ENCODE assay signal across 8 cellular contexts in genomic region chr22:36301384-36301828, GRCh38. TPM values are rescaled to one million over a fixed set of nuclear protein-coding genes. Genes with fewer than 3 reads are reported as not detected.
DNase-seq lines count a peak whose midpoint lies in the region; ATAC-seq, FAIRE-seq and TF ChIP-seq lines count a peak whose summit lies in the region.

No MANE protein-coding gene starts in this region.

- H3K56ac ChIP-seq in H1 (replicated peaks; ENCODE audit: insufficient read length, low read depth, low read length), result no peak overlapping the region

- H3K4me3 Mint-ChIP-seq in CD4-positive, CD25-positive, alpha-beta regulatory T cell, result peak overlapping the region; percentile 31 to 70 (median 42)
- H3K4me3 Mint-ChIP-seq in HFFc6 (peak overlapping the region; percentile 57), mesothelial cell of epicardium (no peak overlapping the region)
- H3K4me3 Mint-ChIP-seq in activated CD8-positive, alpha-beta memory T cell treated with anti-CD3 and anti-CD28 coated beads, Interleukin-2, amount 10 ng/mL, durations not matched to agents 7 days and 5 days, result no peak overlapping the region

- no peak overlapping the region for H3K9ac ChIP-seq in H1 (replicated peaks in 1 of 4; ENCODE audit: extremely low read depth in 1 of 4, low read depth in 3 of 4, low read length in 3 of 4)

- peak; percentile 89 for TF ChIP-seq RAD21 in H1 (IDR thresholded peaks at IDR 0.05 in 1 of 2, conservative IDR thresholded peaks at IDR 0.05 in 1 of 2; ENCODE audit: low read depth in 2 of 2, low read length in 2 of 2)

- H3K4me2 ChIP-seq in H1 (ENCODE audit: insufficient read depth in 1 of 2, low read depth in 2 of 2, low read length in 2 of 2), result no peak overlapping the region

- no peak overlapping the region for H3K4me3 ChIP-seq in CD4-positive, CD25-positive, alpha-beta regulatory T cell (ENCODE audit: low read depth, low read length)
- no peak overlapping the region for H3K4me3 ChIP-seq in H1 (ENCODE audit: extremely low read depth in 1 of 4, insufficient read depth in 2 of 4, low read depth in 3 of 4, low read length in 4 of 4)

- H3K27me3 Mint-ChIP-seq in CD4-positive, CD25-positive, alpha-beta regulatory T cell, result no peaks in the 10 kb centered on the region
- H3K27me3 Mint-ChIP-seq in HFFc6 (ENCODE audit: insufficient read depth), result peaks cover 72% of the 10 kb centered on the region
- H3K27me3 Mint-ChIP-seq in activated CD8-positive, alpha-beta memory T cell treated with anti-CD3 and anti-CD28 coated beads, Interleukin-2, amount 10 ng/mL, durations not matched to agents 7 days and 5 days, result no peaks in the 10 kb centered on the region
- no peaks in the 10 kb centered on the region for H3K27me3 Mint-ChIP-seq in mesothelial cell of epicardium (ENCODE audit: low read depth)

- no peak overlapping the region for H3K14ac ChIP-seq in H1 (ENCODE audit: insufficient read length)

- H2BK5ac ChIP-seq in H1 (ENCODE audit: low read depth, low read length), result no peak overlapping the region

- peak; percentile 87 to 88 for ATAC-seq in CD4-positive, CD25-positive, alpha-beta regulatory T cell (ENCODE audit: low read depth in 2 of 2)
- ATAC-seq in activated CD8-positive, alpha-beta memory T cell treated with anti-CD3 and anti-CD28 coated beads, Interleukin-2, amount 10 ng/mL, durations not matched to agents 7 days and 5 days, result peak; percentile 86
- no peak for ATAC-seq in HG03097 (IDR thresholded peaks at IDR 0.05; ENCODE audit: low FRiP score, unreplicated experiment)

- H3K27me3 ChIP-seq in CD4-positive, CD25-positive, alpha-beta regulatory T cell (ENCODE audit: control insufficient read depth, insufficient read depth, low read length), result no peaks in the 10 kb centered on the region
- H3K27me3 ChIP-seq in H1 (replicated peaks in 1 of 4; ENCODE audit: control insufficient read depth in 3 of 4, extremely low read depth in 1 of 4, insufficient read depth in 3 of 4, low read length in 3 of 4), result no peaks in the 10 kb centered on the region

- CTCF ChIA-PET in activated CD8-positive, alpha-beta memory T cell treated with anti-CD3 and anti-CD28 coated beads, Interleukin-2, amount 10 ng/mL, durations not matched to agents 7 days and 5 days (lab: Charles Lee), result interaction anchor here (0.7 to 5.6 kb wide), 36 partner anchors 8 to 208 kb away, joined by 3 to 74 read pairs (median 5); partner anchors contain the start of genes APOL2, FOXRED2 and TXN2
- CTCF ChIA-PET in H1 (lab: Charles Lee; ENCODE audit: partially characterized antibody), result interaction anchor here (0.6 to 17.3 kb wide), 48 partner anchors 9 to 221 kb away, joined by 3 to 159 read pairs (median 4); partner anchors contain the start of gene FOXRED2

- WGBS in H1 (ENCODE audit: extremely low coverage in 1 of 2, insufficient coverage in 1 of 2, insufficient read length in 1 of 2, insufficient replicate concordance in 2 of 2, low coverage in 1 of 2, low lambda C conversion rate in 2 of 2, missing lambda C conversion rate in 1 of 2), 2 experiments, result 47% methylated on average over 13 of the region's 13 CpGs; no CpG with 5 or more reads in 1 of the 2 experiments

- H4K91ac ChIP-seq in H1 (replicated peaks; ENCODE audit: insufficient read length, low read length), result no peak overlapping the region

- peaks cover 99% of the 10 kb centered on the region for H3K36me3 ChIP-seq in CD4-positive, CD25-positive, alpha-beta regulatory T cell (ENCODE audit: control insufficient read depth, insufficient read depth, low read length)
- H3K36me3 ChIP-seq in H1 (ENCODE audit: control insufficient read depth in 2 of 4, insufficient read depth in 4 of 4, low read length in 3 of 4), result peaks cover 47 to 93% (median 85%) of the 10 kb centered on the region in 4 experiments

- no peak overlapping the region for H3K23ac ChIP-seq in H1 (ENCODE audit: insufficient read length)

- H3K27ac ChIP-seq in CD4-positive, CD25-positive, alpha-beta regulatory T cell (ENCODE audit: insufficient read depth, low read length, poor library complexity, severe bottlenecking), result peak overlapping the region; percentile 62
- H3K27ac ChIP-seq in H1 (ENCODE audit: low read depth, low read length), result no peak overlapping the region

- no peak overlapping the region for H2BK120ac ChIP-seq in H1 (replicated peaks; ENCODE audit: low read depth, low read length)

- TF ChIP-seq POLR2A in H1 (IDR thresholded peaks at IDR 0.05; ENCODE audit: control extremely low read depth in 1 of 2, low read depth in 2 of 2, low read length in 2 of 2), result 0 out of 3 replicates have a peak, but pooled peaks of 1 of the 2 experiments have one; percentile 41

- H2BK20ac ChIP-seq in H1 (ENCODE audit: low read length), result no peak overlapping the region

- no peak overlapping the region for H3K18ac ChIP-seq in H1 (ENCODE audit: extremely low read depth, low read length)

- no peaks in the 10 kb centered on the region for H3K9me3 ChIP-seq in CD4-positive, CD25-positive, alpha-beta regulatory T cell (ENCODE audit: control insufficient read depth in 2 of 2, low read length in 2 of 2)
- H3K9me3 ChIP-seq in H1 (ENCODE audit: insufficient read depth in 2 of 2, low read depth in 1 of 2, low read length in 1 of 2), result no peaks in the 10 kb centered on the region

- H3K9me3 Mint-ChIP-seq in CD4-positive, CD25-positive, alpha-beta regulatory T cell, result peaks cover 0 to 3% (median 0%) of the 10 kb centered on the region in 7 donors
- H3K9me3 Mint-ChIP-seq in HFFc6 (peaks cover 4% of the 10 kb centered on the region; the same call in 1 of the 2 replicates), mesothelial cell of epicardium (no peaks in the 10 kb centered on the region)
- H3K9me3 Mint-ChIP-seq in activated CD8-positive, alpha-beta memory T cell treated with anti-CD3 and anti-CD28 coated beads, Interleukin-2, amount 10 ng/mL, durations not matched to agents 7 days and 5 days (ENCODE audit: low read depth), result no peaks in the 10 kb centered on the region

- H4K20me1 ChIP-seq in H1 (replicated peaks in 1 of 2; ENCODE audit: control insufficient read depth in 1 of 2, insufficient read depth in 2 of 2, low read length in 2 of 2), result peaks cover 0 to 8% of the 10 kb centered on the region in 2 experiments

- 0 out of 2 replicates have a peak, but pooled peaks cover 5% of the 10 kb centered on the region for H3K79me1 ChIP-seq in H1 (ENCODE audit: low read depth, low read length)

- POLR2A ChIA-PET in H1 (lab: Charles Lee; ENCODE audit: partially characterized antibody), result interaction anchor here (0.7 to 1.9 kb wide), 8 partner anchors 12 to 188 kb away, joined by 3 to 5 read pairs (median 4); no protein-coding TSS in a partner anchor

- no peak overlapping the region for H3K4ac ChIP-seq in H1 (replicated peaks; ENCODE audit: insufficient read length, low read depth, low read length)

- no peaks in the 10 kb centered on the region for H3K23me2 ChIP-seq in H1 (ENCODE audit: low read depth, low read length)

- H2BK15ac ChIP-seq in H1 (ENCODE audit: low read length), result no peak overlapping the region

- H4K8ac ChIP-seq in H1 (ENCODE audit: extremely low read depth, insufficient read depth, low read length), result no peak overlapping the region

- FAIRE-seq in H1 (lab: Jason Lieb, UNC), result peak; percentile 77

- H2BK12ac ChIP-seq in H1 (ENCODE audit: low read depth, low read length), result no peak overlapping the region

- no peak for TF ChIP-seq EP300 in H1 (IDR thresholded peaks at IDR 0.05; ENCODE audit: borderline replicate concordance in 1 of 2, low read depth in 2 of 2, low read length in 2 of 2)

- H3K36me3 Mint-ChIP-seq in CD4-positive, CD25-positive, alpha-beta regulatory T cell, result peaks cover 45% of the 10 kb centered on the region
- H3K36me3 Mint-ChIP-seq in HFFc6 (ENCODE audit: low read depth) (peaks cover 52% of the 10 kb centered on the region), mesothelial cell of epicardium (peaks cover 31% of the 10 kb centered on the region)
- peaks cover 79% of the 10 kb centered on the region for H3K36me3 Mint-ChIP-seq in activated CD8-positive, alpha-beta memory T cell treated with anti-CD3 and anti-CD28 coated beads, Interleukin-2, amount 10 ng/mL, durations not matched to agents 7 days and 5 days

- no peak overlapping the region for H2AFZ ChIP-seq in H1 (ENCODE audit: low read length)

- no peaks in the 10 kb centered on the region for H3K79me2 ChIP-seq in H1 (ENCODE audit: control insufficient read depth in 1 of 2, insufficient read depth in 2 of 2, low read length in 2 of 2)

- TF ChIP-seq CTCF in HFFc6 (IDR thresholded peaks at IDR 0.05) (peak; percentile 99), H1 (IDR thresholded peaks at IDR 0.05; ENCODE audit: control extremely low read depth in 1 of 3, insufficient read depth in 1 of 3, low read depth in 1 of 3, low read length in 3 of 3) (peak; percentile 86 to 99 (median 98)), mesothelial cell of epicardium (IDR thresholded peaks at IDR 0.05; ENCODE audit: unreplicated experiment) (peak; percentile 97)

- H4K5ac ChIP-seq in H1 (ENCODE audit: insufficient read length, low read depth, low read length), result no peak overlapping the region

- H3K4me1 Mint-ChIP-seq in CD4-positive, CD25-positive, alpha-beta regulatory T cell, result peaks cover 0 to 13% (median 8%) of the 10 kb centered on the region in 4 donors
- H3K4me1 Mint-ChIP-seq in HFFc6 (ENCODE audit: low read depth) (peaks cover 45% of the 10 kb centered on the region), mesothelial cell of epicardium (no peaks in the 10 kb centered on the region)
- H3K4me1 Mint-ChIP-seq in activated CD8-positive, alpha-beta memory T cell treated with anti-CD3 and anti-CD28 coated beads, Interleukin-2, amount 10 ng/mL, durations not matched to agents 7 days and 5 days, result peaks cover 9% of the 10 kb centered on the region

- no peak overlapping the region for H2AK5ac ChIP-seq in H1 (ENCODE audit: low read depth, low read length)

- no peaks in the 10 kb centered on the region for H3K4me1 ChIP-seq in CD4-positive, CD25-positive, alpha-beta regulatory T cell (ENCODE audit: control insufficient read depth, insufficient read depth, low read length, poor library complexity, severe bottlenecking)
- no peaks in the 10 kb centered on the region for H3K4me1 ChIP-seq in H1 (replicated peaks in 1 of 4; ENCODE audit: control insufficient read depth in 3 of 4, insufficient read depth in 4 of 4, low read length in 3 of 4)

- DNase-seq in CD4-positive, CD25-positive, alpha-beta regulatory T cell, result peak; percentile 70 to 83 (median 81)
- DNase-seq in HFFc6 (peak; percentile 52), NOMO-1 (lab: John Stamatoyannopoulos, UW; ENCODE audit: unreplicated experiment in 2 of 2) (peak; percentile 28 to 52), H1 (ENCODE audit: low read depth in 1 of 2, low spot score in 2 of 2) (peak; percentile 71 to 93), mesothelial cell of epicardium (ENCODE audit: low spot score in 2 of 2, unreplicated experiment in 2 of 2) (peak; percentile 62 to 84)
- DNase-seq in activated CD8-positive, alpha-beta memory T cell treated with anti-CD3 and anti-CD28 coated beads, Interleukin-2, amount 10 ng/mL, durations not matched to agents 7 days and 5 days, result peak; percentile 86
- DNase-seq in stimulated activated CD8-positive, alpha-beta memory T cell treated with anti-CD3 and anti-CD28 coated beads, Interleukin-4, amount 100 ng/mL, for 1 hour (ENCODE audit: low read depth in 2 of 2, low spot score in 1 of 2), result peak; percentile 72 to 77

- H3K27ac Mint-ChIP-seq in CD4-positive, CD25-positive, alpha-beta regulatory T cell, result peak overlapping the region; percentile 56 to 81 (median 73)
- H3K27ac Mint-ChIP-seq in HFFc6 (peak overlapping the region; percentile 96), mesothelial cell of epicardium (peak overlapping the region; percentile 25)
- H3K27ac Mint-ChIP-seq in activated CD8-positive, alpha-beta memory T cell treated with anti-CD3 and anti-CD28 coated beads, Interleukin-2, amount 10 ng/mL, durations not matched to agents 7 days and 5 days, result peak overlapping the region; percentile 71

RNA-seq across cellular contexts. Expression of gene APOL1, which starts 48.5 kb away (rescaled TPM):
- total RNA-seq in CD4-positive, CD25-positive, alpha-beta regulatory T cell, result 16.8 TPM
- 1 to 10 TPM; 6.3 to 8.4 (median 7.2) TPM for polyA plus RNA-seq in CD4-positive, CD25-positive, alpha-beta regulatory T cell
- total RNA-seq in HFFc6 (2021; fragmentation: NEBNext Ultra II Directional; extraction: Animal tissue kit (Norgen Biotek cat#: 25700)), result 1 to 10 TPM in 4 of 6 experiments, under 1 TPM in 2; 0.55 to 6.2 (median 4.9) TPM
- 10 to 100 TPM; 55.6 to 61.6 TPM for total RNA-seq in activated CD8-positive, alpha-beta memory T cell treated with anti-CD3 and anti-CD28 coated beads, Interleukin-2, amount 10 ng/mL, durations not matched to agents 7 days and 5 days
- total RNA-seq in H1 (2021; fragmentation: NEBNext Ultra II Directional; extraction: Animal tissue kit (Norgen Biotek cat#: 25700)), result not detected in 2 replicates
- polyA plus RNA-seq in H1 (2011; rRNA removed), result not detected in 2 replicates
- 0.05 TPM for polyA plus RNA-seq in H1 (2011; cell fraction: cytosol; rRNA removed)
- polyA plus RNA-seq in H1 (2011; cell fraction: nucleus; rRNA removed), result not detected
- not detected in 4 replicates for polyA plus RNA-seq in H1 (2012, experiment 1 of 2)
- not detected for polyA plus RNA-seq in H1 (2012, experiment 2 of 2)
- polyA plus RNA-seq in H1 (2013, experiment 1 of 2), result not detected
- not detected for polyA plus RNA-seq in H1 (2013, experiment 2 of 2)
- polyA minus RNA-seq in H1 (2011; rRNA and poly(A)+ RNA removed), result not detected in 2 replicates
- not detected for polyA minus RNA-seq in H1 (2011; cell fraction: cytosol; rRNA and poly(A)+ RNA removed)
- not detected for polyA minus RNA-seq in H1 (2011; cell fraction: nucleus; rRNA and poly(A)+ RNA removed)
- 1.7 to 1.9 TPM (median 1.7 TPM) in 3 replicates for total RNA-seq in mesothelial cell of epicardium

Comparison
In these comparisons a context has a peak if more than half of its experiments do, and no peak if none do; other contexts are left out.
1. H3K27ac Mint-ChIP-seq: peak in every context shown above with its lines; median percentile 96 in HFFc6; 73 in CD4-positive, CD25-positive, alpha-beta regulatory T cell; 71 in activated CD8-positive, alpha-beta memory T cell treated with anti-CD3 and anti-CD28 coated beads, Interleukin-2, amount 10 ng/mL, durations not matched to agents 7 days and 5 days; 25 in mesothelial cell of epicardium.
2. H3K4me3 Mint-ChIP-seq: peak in CD4-positive, CD25-positive, alpha-beta regulatory T cell (4 of 4) and HFFc6 (single experiment); none in activated CD8-positive, alpha-beta memory T cell treated with anti-CD3 and anti-CD28 coated beads, Interleukin-2, amount 10 ng/mL, durations not matched to agents 7 days and 5 days (single experiment) and mesothelial cell of epicardium (single experiment).
3. Peak in every context shown above with its lines, with median percentiles within 50 percentile points of each other: DNase-seq and CTCF ChIP-seq.